1 cellular context compared by ENCODE assay signal in genomic region chr14:31229009-31229408, GRCh38.
TF ChIP-seq lines count a peak whose summit lies in the region.

No MANE protein-coding gene starts in this region.

TF ChIP-seq in GM12878, 131 proteins besides CTCF, POLR2A, EP300 and RAD21 (continued from another document and continues in another):
- TF ChIP-seq BHLHE40 (IDR thresholded peaks at IDR 0.05; ENCODE audit: borderline replicate concordance in 1 of 2, low read depth in 2 of 2, low read length in 1 of 2) (peak in 1 of 2 experiments; percentile 38; a peak in 2 of 4 replicates), DPF2 (IDR thresholded peaks at IDR 0.05) (peak; percentile 92), BCLAF1 (IDR thresholded peaks at IDR 0.05) (no peak), POLR2AphosphoS2 (IDR thresholded peaks at IDR 0.05; ENCODE audit: low read depth, low read length) (no peak), BACH1 (IDR thresholded peaks at IDR 0.05; ENCODE audit: borderline replicate concordance) (peak; percentile 70; the same call in 1 of the 2 replicates), MTA3 (IDR thresholded peaks at IDR 0.05; ENCODE audit: borderline replicate concordance, low read length) (peak; percentile 77; the same call in 1 of the 2 replicates), ZNF217 (IDR thresholded peaks at IDR 0.05) (peak; percentile 95), ZZZ3 (IDR thresholded peaks at IDR 0.05; ENCODE audit: control insufficient read depth, insufficient read length, low read depth) (no peak), ZNF384 (IDR thresholded peaks at IDR 0.05; ENCODE audit: borderline replicate concordance, low read depth, low read length) (no peak), TAF1 (IDR thresholded peaks at IDR 0.05; ENCODE audit: borderline replicate concordance, low read depth, low read length) (no peak), ESRRA (IDR thresholded peaks at IDR 0.05; ENCODE audit: low read length) (no peak), HCFC1 (IDR thresholded peaks at IDR 0.05; ENCODE audit: low read length) (no peak), CREB1 (IDR thresholded peaks at IDR 0.05; ENCODE audit: low read depth) (peak; percentile 57; the same call in 1 of the 2 replicates), RB1 (IDR thresholded peaks at IDR 0.05; ENCODE audit: borderline replicate concordance) (no peak), LARP7 (IDR thresholded peaks at IDR 0.05) (no peak), SUZ12 (IDR thresholded peaks at IDR 0.05; ENCODE audit: unreplicated experiment) (no peak), EZH2 (IDR thresholded peaks at IDR 0.05; ENCODE audit: borderline replicate concordance, control insufficient read depth, low read depth, low read length) (no peak), ZBED1 (IDR thresholded peaks at IDR 0.05; ENCODE audit: borderline replicate concordance) (0 out of 2 replicates have a peak, but pooled peaks have one; percentile 62), TARDBP (IDR thresholded peaks at IDR 0.05; ENCODE audit: borderline replicate concordance) (no peak), GATAD2B (conservative IDR thresholded peaks at IDR 0.05; ENCODE audit: low read depth) (0 out of 2 replicates have a peak, but pooled peaks have one; percentile 41), ZNF622 (IDR thresholded peaks at IDR 0.05) (no peak), PRDM15 (CRISPR knock-in tag; IDR thresholded peaks at IDR 0.05) (no peak), ZNF24 (IDR thresholded peaks at IDR 0.05) (peak; percentile 92), TCF3 (IDR thresholded peaks at IDR 0.05; ENCODE audit: borderline replicate concordance, insufficient read depth, low read depth, low read length) (no peak), ATF3 (IDR thresholded peaks at IDR 0.05; ENCODE audit: borderline replicate concordance, extremely low read depth, low read depth, low read length) (no peak), IKZF2 (IDR thresholded peaks at IDR 0.05) (peak; percentile 92 to 97), ZBTB4 (CRISPR knock-in tag; IDR thresholded peaks at IDR 0.05) (no peak), EGR1 (IDR thresholded peaks at IDR 0.05; ENCODE audit: borderline replicate concordance in 1 of 2, low read depth in 2 of 2, low read length in 2 of 2) (no peak), IKZF1 (conservative IDR thresholded peaks at IDR 0.05) (peak; percentile 77), CBX5 (IDR thresholded peaks at IDR 0.05; ENCODE audit: low read depth) (no peak), CREM (IDR thresholded peaks at IDR 0.05; ENCODE audit: low read depth) (peak; percentile 67; the same call in 1 of the 2 replicates), SMAD5 (IDR thresholded peaks at IDR 0.05; ENCODE audit: low read depth) (no peak), ATF2 (IDR thresholded peaks at IDR 0.05; ENCODE audit: low read length) (peak; percentile 91), ZBTB40 (IDR thresholded peaks at IDR 0.05; ENCODE audit: borderline replicate concordance) (no peak; the same call in 1 of the 2 replicates), BCL11A (IDR thresholded peaks at IDR 0.05; ENCODE audit: low read depth, low read length) (peak; percentile 86), MLLT1 (IDR thresholded peaks at IDR 0.05) (0 out of 2 replicates have a peak, but pooled peaks have one; percentile 46), E2F8 (IDR thresholded peaks at IDR 0.05; ENCODE audit: low read depth, partially characterized antibody) (no peak), MEF2B (IDR thresholded peaks at IDR 0.05; ENCODE audit: partially characterized antibody, poor library complexity, severe bottlenecking) (peak; percentile 93)
